1 cellular context compared by ENCODE assay signal in the genomic region with DNA sequence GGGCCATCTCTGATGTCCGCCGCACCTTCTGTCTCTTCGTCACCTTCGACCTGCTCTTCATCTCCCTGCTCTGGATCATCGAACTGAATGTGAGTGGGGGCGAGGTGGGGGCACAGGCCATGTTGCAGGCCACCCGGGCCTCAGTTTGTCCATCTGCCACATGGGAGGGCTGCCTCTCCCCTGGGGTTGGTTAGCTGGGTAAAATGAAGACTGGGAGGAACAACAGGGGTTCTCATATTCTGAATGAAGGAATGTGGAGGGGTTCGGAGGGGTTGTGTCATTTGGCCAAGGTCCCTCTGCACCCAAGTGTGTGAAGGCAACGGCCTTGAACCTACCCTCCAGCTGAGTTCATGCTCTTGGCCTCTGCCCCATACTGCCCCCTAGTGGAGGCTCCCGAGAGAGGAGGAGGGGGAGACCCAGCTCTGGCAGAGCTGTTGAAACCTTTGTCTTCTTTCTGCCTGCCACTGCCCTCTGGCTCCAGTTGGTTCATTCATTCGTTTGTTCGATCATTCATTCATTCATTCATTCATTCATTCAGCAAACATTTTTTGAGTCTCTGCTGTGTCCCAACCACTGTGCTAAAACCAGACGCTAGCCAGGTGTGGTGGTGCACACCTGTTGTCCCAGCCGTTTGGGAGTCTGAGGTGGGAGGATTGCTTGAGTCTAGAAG.
A peak's percentile ranks its signal among the peaks of the same experiment; 100 is the strongest.
TF ChIP-seq lines count a peak whose summit lies in the region.

No MANE protein-coding gene starts in this region.

TF ChIP-seq in GM12878, 131 proteins besides CTCF, POLR2A, EP300 and RAD21:
- TF ChIP-seq EED (IDR thresholded peaks at IDR 0.05; ENCODE audit: low read depth) (no peak), IRF4 (IDR thresholded peaks at IDR 0.05; ENCODE audit: low read depth, low read length) (peak; percentile 20; the same call in 1 of the 2 replicates), WRNIP1 (IDR thresholded peaks at IDR 0.05; ENCODE audit: borderline replicate concordance, low read depth, low read length) (no peak), FOXK2 (IDR thresholded peaks at IDR 0.05) (no peak), SMC3 (IDR thresholded peaks at IDR 0.05; ENCODE audit: borderline replicate concordance, low read length) (peak; percentile 41; the same call in 1 of the 2 replicates), YY1 (IDR thresholded peaks at IDR 0.05; ENCODE audit: low read depth, low read length) (0 out of 2 replicates have a peak, but pooled peaks have one; percentile 19), ZNF24 (IDR thresholded peaks at IDR 0.05) (peak; percentile 96)
- TF ChIP-seq, protein P1, sequence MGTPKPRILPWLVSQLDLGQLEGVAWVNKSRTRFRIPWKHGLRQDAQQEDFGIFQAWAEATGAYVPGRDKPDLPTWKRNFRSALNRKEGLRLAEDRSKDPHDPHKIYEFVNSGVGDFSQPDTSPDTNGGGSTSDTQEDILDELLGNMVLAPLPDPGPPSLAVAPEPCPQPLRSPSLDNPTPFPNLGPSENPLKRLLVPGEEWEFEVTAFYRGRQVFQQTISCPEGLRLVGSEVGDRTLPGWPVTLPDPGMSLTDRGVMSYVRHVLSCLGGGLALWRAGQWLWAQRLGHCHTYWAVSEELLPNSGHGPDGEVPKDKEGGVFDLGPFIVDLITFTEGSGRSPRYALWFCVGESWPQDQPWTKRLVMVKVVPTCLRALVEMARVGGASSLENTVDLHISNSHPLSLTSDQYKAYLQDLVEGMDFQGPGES (IDR thresholded peaks at IDR 0.05) = no peak
